ENCODE assay signal across 36 cellular contexts in genomic region chrX:26138043-26138442, GRCh38. TPM values are rescaled to one million over a fixed set of nuclear protein-coding genes. Genes with fewer than 3 reads are reported as not detected.
"Had no signal": no experiment of that assay in that cellular context is flagged by ENCODE, and none has a peak within 500 bp of the region (broad histone marks: within the 10 kb centered on the region; RNA-seq: fewer than 3 reads in every experiment).

TSS of gene MAGEB18 (plus strand) at chrX:26138343. CDS start at chrX:26138986, 643 bp downstream.

- H3K36me3 ChIP-seq: ascending aorta, breast epithelium, cardiac muscle cell, colonic mucosa, esophagus squamous epithelium, gastroesophageal sphincter, heart right ventricle had no signal

- H3K4me3 Mint-ChIP-seq: activated CD4-positive, alpha-beta memory T cell treated with anti-CD3 and anti-CD28 coated beads for 36 hours; activated CD4-positive, alpha-beta T cell treated with anti-CD3 and anti-CD28 coated beads for 36 hours; activated CD4-positive, alpha-beta T cell treated with anti-CD3 and anti-CD28 coated beads, Interleukin-2, amount 10 ng/mL, durations not matched to agents 24 days and 14 days; activated CD8-positive, alpha-beta memory T cell treated with anti-CD3 and anti-CD28 coated beads, Interleukin-2, amount 10 ng/mL, durations not matched to agents 7 days and 5 days; activated CD8-positive, alpha-beta T cell treated with anti-CD3 and anti-CD28 coated beads, Interleukin-2, amount 10 ng/mL, durations not matched to agents 7 days and 5 days; activated naive CD4-positive, alpha-beta T cell treated with anti-CD3 and anti-CD28 coated beads, Interleukin-2, amount 10 ng/mL, durations not matched to agents 7 days and 5 days; activated naive CD8-positive, alpha-beta T cell treated with anti-CD3 and anti-CD28 coated beads, Interleukin-2, amount 10 ng/mL, durations not matched to agents 7 days and 5 days; activated T-cell treated with anti-CD3 and anti-CD28 coated beads, Interleukin-2, amount 50 U/mL, for 72 hours; brain; T-helper 17 cell had no signal

- H3K4me1 Mint-ChIP-seq: activated CD4-positive, alpha-beta T cell treated with anti-CD3 and anti-CD28 coated beads for 36 hours; activated CD4-positive, alpha-beta T cell treated with anti-CD3 and anti-CD28 coated beads, Interleukin-2, amount 10 ng/mL, durations not matched to agents 24 days and 14 days; activated CD8-positive, alpha-beta memory T cell treated with anti-CD3 and anti-CD28 coated beads, Interleukin-2, amount 10 ng/mL, durations not matched to agents 7 days and 5 days; activated naive CD4-positive, alpha-beta T cell treated with anti-CD3 and anti-CD28 coated beads, Interleukin-2, amount 10 ng/mL, durations not matched to agents 7 days and 5 days; activated naive CD8-positive, alpha-beta T cell treated with anti-CD3 and anti-CD28 coated beads, Interleukin-2, amount 10 ng/mL, durations not matched to agents 7 days and 5 days; brain; T-helper 17 cell had no signal

- H3K27me3 ChIP-seq: ascending aorta, cardiac muscle cell, colonic mucosa, esophagus squamous epithelium, gastroesophageal sphincter, heart right ventricle had no signal

- H3K4me3 ChIP-seq: ascending aorta, breast epithelium, cardiac muscle cell, colonic mucosa, esophagus squamous epithelium, gastroesophageal sphincter, heart right ventricle had no signal

- H3K36me3 Mint-ChIP-seq: activated CD4-positive, alpha-beta memory T cell treated with anti-CD3 and anti-CD28 coated beads for 36 hours; activated CD8-positive, alpha-beta memory T cell treated with anti-CD3 and anti-CD28 coated beads, Interleukin-2, amount 10 ng/mL, durations not matched to agents 7 days and 5 days; activated naive CD4-positive, alpha-beta T cell treated with anti-CD3 and anti-CD28 coated beads, Interleukin-2, amount 10 ng/mL, durations not matched to agents 7 days and 5 days; activated naive CD4-positive, alpha-beta T cell treated with anti-CD3 and anti-CD28 coated beads, Interleukin-2, amount 50 U/mL, for 72 hours; activated naive CD8-positive, alpha-beta T cell treated with anti-CD3 and anti-CD28 coated beads, Interleukin-2, amount 10 ng/mL, durations not matched to agents 7 days and 5 days; brain had no signal

- H3K27me3 Mint-ChIP-seq: activated CD4-positive, alpha-beta memory T cell treated with anti-CD3 and anti-CD28 coated beads for 36 hours; activated CD4-positive, alpha-beta T cell treated with anti-CD3 and anti-CD28 coated beads for 36 hours; activated CD4-positive, alpha-beta T cell treated with anti-CD3 and anti-CD28 coated beads, Interleukin-2, amount 10 ng/mL, durations not matched to agents 24 days and 14 days; activated CD8-positive, alpha-beta memory T cell treated with anti-CD3 and anti-CD28 coated beads, Interleukin-2, amount 10 ng/mL, durations not matched to agents 7 days and 5 days; activated naive CD4-positive, alpha-beta T cell treated with anti-CD3 and anti-CD28 coated beads, Interleukin-2, amount 10 ng/mL, durations not matched to agents 7 days and 5 days; activated naive CD8-positive, alpha-beta T cell treated with anti-CD3 and anti-CD28 coated beads, Interleukin-2, amount 10 ng/mL, durations not matched to agents 7 days and 5 days; T-helper 17 cell had no signal

- H3K9me3 Mint-ChIP-seq: activated CD4-positive, alpha-beta T cell treated with anti-CD3 and anti-CD28 coated beads, Interleukin-2, amount 10 ng/mL, durations not matched to agents 24 days and 14 days; activated naive CD8-positive, alpha-beta T cell treated with anti-CD3 and anti-CD28 coated beads, Interleukin-2, amount 10 ng/mL, durations not matched to agents 7 days and 5 days had no signal

- H3K4me1 ChIP-seq: ascending aorta, breast epithelium, colonic mucosa, esophagus squamous epithelium, gastroesophageal sphincter, heart right ventricle had no signal

- H3K27ac ChIP-seq: ascending aorta, breast epithelium, cardiac muscle cell, colonic mucosa, epithelial cell of prostate, esophagus squamous epithelium, gastroesophageal sphincter, heart right ventricle had no signal

- ATAC-seq: activated CD4-positive, alpha-beta T cell treated with anti-CD3 and anti-CD28 coated beads for 36 hours; activated CD8-positive, alpha-beta memory T cell treated with anti-CD3 and anti-CD28 coated beads, Interleukin-2, amount 10 ng/mL, durations not matched to agents 7 days and 5 days; activated CD8-positive, alpha-beta T cell treated with anti-CD3 and anti-CD28 coated beads, Interleukin-2, amount 10 ng/mL, durations not matched to agents 7 days and 5 days; activated naive CD4-positive, alpha-beta T cell treated with anti-CD3 and anti-CD28 coated beads, Interleukin-2, amount 50 U/mL, for 72 hours; activated T-cell treated with anti-CD3 and anti-CD28 coated beads, Interleukin-2, amount 50 U/mL, for 72 hours; gastroesophageal sphincter; heart right ventricle; T-helper 17 cell had no signal

- H3K27ac Mint-ChIP-seq: activated CD4-positive, alpha-beta memory T cell treated with anti-CD3 and anti-CD28 coated beads for 36 hours; activated CD4-positive, alpha-beta T cell treated with anti-CD3 and anti-CD28 coated beads for 36 hours; activated CD4-positive, alpha-beta T cell treated with anti-CD3 and anti-CD28 coated beads, Interleukin-2, amount 10 ng/mL, durations not matched to agents 24 days and 14 days; activated CD8-positive, alpha-beta memory T cell treated with anti-CD3 and anti-CD28 coated beads, Interleukin-2, amount 10 ng/mL, durations not matched to agents 7 days and 5 days; activated CD8-positive, alpha-beta T cell treated with anti-CD3 and anti-CD28 coated beads, Interleukin-2, amount 10 ng/mL, durations not matched to agents 7 days and 5 days; activated naive CD4-positive, alpha-beta T cell treated with anti-CD3 and anti-CD28 coated beads, Interleukin-2, amount 10 ng/mL, durations not matched to agents 7 days and 5 days; activated naive CD4-positive, alpha-beta T cell treated with anti-CD3 and anti-CD28 coated beads, Interleukin-2, amount 50 U/mL, for 72 hours; activated naive CD8-positive, alpha-beta T cell treated with anti-CD3 and anti-CD28 coated beads, Interleukin-2, amount 10 ng/mL, durations not matched to agents 7 days and 5 days; activated T-cell treated with anti-CD3 and anti-CD28 coated beads, Interleukin-2, amount 50 U/mL, for 72 hours; brain; T-helper 17 cell had no signal

- DNase-seq: activated CD4-positive, alpha-beta memory T cell treated with anti-CD3 and anti-CD28 coated beads for 36 hours; activated CD4-positive, alpha-beta T cell treated with anti-CD3 and anti-CD28 coated beads for 36 hours; activated CD4-positive, alpha-beta T cell treated with anti-CD3 and anti-CD28 coated beads, Interleukin-2, amount 10 ng/mL, durations not matched to agents 24 days and 14 days; activated CD4-positive, CD25-positive, alpha-beta regulatory T cell; activated CD4-positive, CD25-positive, alpha-beta regulatory T cell treated with anti-CD3 and anti-CD28 coated beads, Interleukin-2, amount 50 U/mL, for 72 hours; activated CD8-positive, alpha-beta memory T cell treated with anti-CD3 and anti-CD28 coated beads, Interleukin-2, amount 10 ng/mL, durations not matched to agents 7 days and 5 days; activated CD8-positive, alpha-beta memory T cell treated with anti-CD3 and anti-CD28 coated beads, Interleukin-2, amount 50 U/mL, for 4 hours; activated CD8-positive, alpha-beta T cell treated with anti-CD3 and anti-CD28 coated beads, Interleukin-2, amount 10 ng/mL, durations not matched to agents 7 days and 5 days; activated gamma-delta T cell; activated naive CD4-positive, alpha-beta T cell; activated naive CD4-positive, alpha-beta T cell treated with anti-CD3 and anti-CD28 coated beads, Interleukin-2, amount 10 ng/mL, durations not matched to agents 7 days and 5 days; activated naive CD8-positive, alpha-beta T cell treated with anti-CD3 and anti-CD28 coated beads, Interleukin-2, amount 10 ng/mL, durations not matched to agents 7 days and 5 days; activated T-cell treated with anti-CD3 and anti-CD28 coated beads, Interleukin-2, amount 50 U/mL, for 1 hour; activated T-cell treated with anti-CD3 and anti-CD28 coated beads, Interleukin-2, amount 50 U/mL, for 72 hours; central memory CD4-positive, alpha-beta T cell; cerebellar nuclear complex; colonic mucosa; effector CD8-positive, alpha-beta T cell; esophagus squamous epithelium; foreskin melanocyte; heart right ventricle; T-helper 17 cell had no signal

- H3K9me3 ChIP-seq: ascending aorta, breast epithelium, colonic mucosa, esophagus squamous epithelium, gastroesophageal sphincter, heart right ventricle had no signal

RNA-seq across cellular contexts. Expression of gene MAGEB18, which starts in this region (rescaled TPM):
- total RNA-seq: activated CD4-positive, alpha-beta memory T cell treated with anti-CD3 and anti-CD28 coated beads for 36 hours; activated CD4-positive, alpha-beta T cell treated with anti-CD3 and anti-CD28 coated beads for 36 hours; activated CD4-positive, alpha-beta T cell treated with anti-CD3 and anti-CD28 coated beads, Interleukin-2, amount 10 ng/mL, durations not matched to agents 24 days and 14 days; activated CD8-positive, alpha-beta memory T cell treated with anti-CD3 and anti-CD28 coated beads for 36 hours; activated CD8-positive, alpha-beta memory T cell treated with anti-CD3 and anti-CD28 coated beads, Interleukin-2, amount 10 ng/mL, durations not matched to agents 7 days and 5 days; activated CD8-positive, alpha-beta T cell treated with anti-CD3 and anti-CD28 coated beads, Interleukin-2, amount 10 ng/mL, durations not matched to agents 7 days and 5 days; activated naive CD4-positive, alpha-beta T cell treated with anti-CD3 and anti-CD28 coated beads, Interleukin-2, amount 50 U/mL, for 72 hours; activated naive CD8-positive, alpha-beta T cell treated with anti-CD3 and anti-CD28 coated beads, Interleukin-2, amount 10 ng/mL, durations not matched to agents 7 days and 5 days; activated T-cell treated with anti-CD3 and anti-CD28 coated beads, Interleukin-2, amount 50 U/mL, for 72 hours; ascending aorta; breast epithelium; cardiac muscle cell; colonic mucosa; dermis microvascular lymphatic vessel endothelial cell; endothelial cell of umbilical vein; esophagus squamous epithelium; fibroblast of lung; fibroblast of villous mesenchyme; gastroesophageal sphincter; glomerular endothelial cell; heart right ventricle; T-helper 17 cell had no signal
- polyA plus RNA-seq: cardiac muscle cell, endothelial cell of umbilical vein, esophagus, fibroblast of lung, heart right ventricle had no signal
